ENCODE assay signal across 1 cellular context in genomic region chr7:91940572-91941341, GRCh38.
TF ChIP-seq lines count a peak whose summit lies in the region.

Gene AKAP9, plus strand, starts transcription at chr7:91940862. Its CDS starts 238 bp downstream, at chr7:91941100.

TF ChIP-seq in IMR-90, 13 proteins besides CTCF, POLR2A, EP300 and RAD21 (continued from another document):
- TF ChIP-seq, protein P1, sequence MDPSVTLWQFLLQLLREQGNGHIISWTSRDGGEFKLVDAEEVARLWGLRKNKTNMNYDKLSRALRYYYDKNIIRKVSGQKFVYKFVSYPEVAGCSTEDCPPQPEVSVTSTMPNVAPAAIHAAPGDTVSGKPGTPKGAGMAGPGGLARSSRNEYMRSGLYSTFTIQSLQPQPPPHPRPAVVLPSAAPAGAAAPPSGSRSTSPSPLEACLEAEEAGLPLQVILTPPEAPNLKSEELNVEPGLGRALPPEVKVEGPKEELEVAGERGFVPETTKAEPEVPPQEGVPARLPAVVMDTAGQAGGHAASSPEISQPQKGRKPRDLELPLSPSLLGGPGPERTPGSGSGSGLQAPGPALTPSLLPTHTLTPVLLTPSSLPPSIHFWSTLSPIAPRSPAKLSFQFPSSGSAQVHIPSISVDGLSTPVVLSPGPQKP (IDR thresholded peaks at IDR 0.05; ENCODE audit: borderline replicate concordance, low read depth, low read length), result no peak
- no peak for TF ChIP-seq RCOR1 (IDR thresholded peaks at IDR 0.05; ENCODE audit: insufficient replicate concordance, low read length)
TF ChIP-seq in IMR-90: peak in this region for 2.
